Comparison of ENCODE assay signal across 8 cellular contexts in genomic region chr11:9600651-9601040, GRCh38. TPM values are rescaled to one million over a fixed set of nuclear protein-coding genes. Genes with fewer than 3 reads are reported as not detected.
A peak's percentile ranks its signal among the peaks of the same experiment; 100 is the strongest.
DNase-seq lines count a peak whose midpoint lies in the region; ATAC-seq and TF ChIP-seq lines count a peak whose summit lies in the region.

No MANE protein-coding gene starts in this region.

- no peak overlapping the region for H3K4me3 ChIP-seq in osteoblast (ENCODE audit: insufficient read depth, low read length)

- peak overlapping the region; percentile 62 for H3K27ac ChIP-seq in osteoblast (ENCODE audit: low read depth, low read length)

- no peaks in the 10 kb centered on the region for H3K27me3 ChIP-seq in osteoblast (ENCODE audit: insufficient read depth, low read length)

- POLR2A ChIA-PET in T-cell (lab: Charles Lee) = interaction anchor here in 1 of 2 donors (0.5 to 1.0 kb wide), 3 partner anchors 25 to 674 kb away, joined by 3 to 11 read pairs (median 5); no protein-coding TSS in a partner anchor

- no peaks in the 10 kb centered on the region for H3K27me3 Mint-ChIP-seq in T-cell

- H3K4me1 ChIP-seq in osteoblast (ENCODE audit: insufficient read depth, low read length) = peaks cover 13% of the 10 kb centered on the region

- no peak for TF ChIP-seq CTCF in osteoblast (IDR thresholded peaks at IDR 0.05; ENCODE audit: extremely low read depth, low read depth, low read length)

- H3K79me2 ChIP-seq in osteoblast (ENCODE audit: insufficient read depth, low read length) = no peaks in the 10 kb centered on the region

- H3K9me3 Mint-ChIP-seq in T-cell = no peaks in the 10 kb centered on the region

- peak overlapping the region in 2 of 3 donors; percentile 53 to 80 for H3K4me3 Mint-ChIP-seq in T-cell

- CTCF ChIA-PET in T-cell (lab: Charles Lee) = interaction anchor here (0.6 to 3.0 kb wide), 7 partner anchors 12 to 733 kb away, joined by 3 to 39 read pairs (median 7); partner anchors contain the start of gene WEE1 (in 1 of the 2)

- H3K36me3 Mint-ChIP-seq in T-cell = no peaks in the 10 kb centered on the region

- no peak overlapping the region for H2AFZ ChIP-seq in osteoblast (ENCODE audit: low read length)

- peaks cover 19 to 26% (median 25%) of the 10 kb centered on the region in 3 donors for H3K4me1 Mint-ChIP-seq in T-cell

- no peaks in the 10 kb centered on the region for H3K36me3 ChIP-seq in osteoblast (ENCODE audit: insufficient read depth, low read length)

- H3K4me2 ChIP-seq in osteoblast (ENCODE audit: insufficient read depth, low read length) = no peak overlapping the region

- peak; percentile 42 for DNase-seq in activated CD4-positive, alpha-beta T cell treated with anti-CD3 and anti-CD28 coated beads for 48 hours
- no peak for DNase-seq in activated CD4-positive, alpha-beta T cell treated with anti-CD3 and anti-CD28 coated beads for 4 hours
- DNase-seq in T-cell = no peak
- DNase-seq in osteoblast (ENCODE audit: insufficient read length, low spot score, missing footprints) = peak; percentile 55
- no peak for DNase-seq in NCI-H748 treated with DMSO at 0.1 percent for 48 hours (lab: John Stamatoyannopoulos, UW)
- DNase-seq in NCI-H2171 treated with DMSO at 0.1 percent for 48 hours (lab: John Stamatoyannopoulos, UW) = no peak
- no peak for DNase-seq in NCI-H1930 (lab: John Stamatoyannopoulos, UW)

- no peaks in the 10 kb centered on the region for H4K20me1 ChIP-seq in osteoblast (ENCODE audit: insufficient read depth, low read length)

- peak overlapping the region; percentile 85 to 96 for H3K27ac Mint-ChIP-seq in T-cell

- H3K9me3 ChIP-seq in osteoblast (ENCODE audit: low read depth, low read length) = peaks cover 2% of the 10 kb centered on the region

- ATAC-seq in HG03025 (IDR thresholded peaks at IDR 0.05; ENCODE audit: low FRiP score, unreplicated experiment) (peak; percentile 35), T-cell (replicated peaks in 1 of 4) (no peak)

RNA-seq across cellular contexts. Expression of gene WEE1, which starts 27.2 kb away (rescaled TPM):
- total RNA-seq in T-cell (10 to 100 TPM in 1 of 5 donors, 1 to 10 TPM in 4; 3.8 to 13.5 (median 6.2) TPM), osteoblast (28.3 and 32.2 TPM in 2 replicates)

Comparison
In these comparisons a context has a peak if more than half of its experiments do, and no peak if none do; other contexts are left out.
1. DNase-seq: peak in activated CD4-positive, alpha-beta T cell treated with anti-CD3 and anti-CD28 coated beads for 48 hours (single experiment) and osteoblast (single experiment); none in activated CD4-positive, alpha-beta T cell treated with anti-CD3 and anti-CD28 coated beads for 4 hours (0 of 2), T-cell (0 of 34), NCI-H748 treated with DMSO at 0.1 percent for 48 hours (single experiment), NCI-H2171 treated with DMSO at 0.1 percent for 48 hours (single experiment) and NCI-H1930 (0 of 2).